Comparison of ENCODE assay signal across 1 cellular context in the genomic region with DNA sequence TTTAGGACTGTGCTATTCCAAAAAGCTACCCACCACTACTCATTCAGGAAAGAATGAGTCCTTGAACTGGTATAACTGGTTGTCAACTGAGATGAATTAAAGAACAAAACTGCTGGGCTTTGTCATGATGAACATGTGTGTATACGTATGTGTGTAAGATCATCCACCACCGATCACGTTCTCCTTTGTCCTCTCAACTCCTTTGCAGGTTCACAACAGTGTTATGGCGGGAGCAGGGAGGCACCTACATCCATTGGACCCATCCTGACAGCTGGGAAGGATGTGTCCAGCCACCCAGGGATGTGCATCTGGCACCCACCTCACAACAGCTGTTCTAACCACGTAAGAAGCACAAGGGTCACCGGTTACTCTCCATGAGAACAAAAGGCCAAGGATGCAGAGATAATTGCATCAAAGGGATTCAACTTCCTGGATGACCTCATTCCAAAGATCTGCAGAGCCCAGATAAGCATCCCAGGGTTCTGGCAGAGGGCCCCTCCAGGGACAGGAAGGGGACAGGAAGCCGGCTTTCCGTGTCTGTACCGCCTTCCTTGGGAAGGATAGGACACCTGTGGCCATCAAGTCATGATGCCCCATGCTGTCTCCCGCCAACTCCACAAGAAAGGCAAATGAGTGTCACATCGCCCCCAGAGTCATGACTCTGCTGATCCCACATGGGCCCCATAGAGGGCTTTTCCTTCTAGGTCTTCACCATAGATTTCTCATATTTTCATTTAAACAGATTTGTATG.
TF ChIP-seq lines count a peak whose summit lies in the region.

No MANE protein-coding gene starts in this region.

TF ChIP-seq in K562, 482 proteins besides CTCF, POLR2A, EP300 and RAD21 (continued from another document and continues in another):
- peak; percentile 59; the same call in 1 of the 2 replicates for TF ChIP-seq LCOR (CRISPR knock-in tag; IDR thresholded peaks at IDR 0.05)
- peak; percentile 92 for TF ChIP-seq TEAD4 (IDR thresholded peaks at IDR 0.05; ENCODE audit: low read length)
- no peak for TF ChIP-seq TEAD4 (CRISPR knock-in tag; IDR thresholded peaks at IDR 0.05; ENCODE audit: borderline replicate concordance)
- TF ChIP-seq NEUROD1 (IDR thresholded peaks at IDR 0.05; ENCODE audit: borderline replicate concordance, low read depth, low read length, partially characterized antibody): peak; percentile 81
- peak; percentile 71 for TF ChIP-seq STAT5A (IDR thresholded peaks at IDR 0.05; ENCODE audit: borderline replicate concordance, low read length)
- peak; percentile 82; the same call in 1 of the 2 replicates for TF ChIP-seq MTA3 (IDR thresholded peaks at IDR 0.05; ENCODE audit: borderline replicate concordance)
- TF ChIP-seq MNT (conservative IDR thresholded peaks at IDR 0.05): peak; percentile 23 to 50; a peak in 1 of 4 replicates
- no peak for TF ChIP-seq PURB (CRISPR knock-in tag; IDR thresholded peaks at IDR 0.05; ENCODE audit: low read depth)
- peak; percentile 94 for TF ChIP-seq HDAC2 (IDR thresholded peaks at IDR 0.05)
- peak; percentile 45; the same call in 1 of the 2 replicates for TF ChIP-seq JUNB (CRISPR knock-in tag; conservative IDR thresholded peaks at IDR 0.05)
- peak; percentile 43 to 74; a peak in 3 of 4 replicates for TF ChIP-seq MAZ (CRISPR knock-in tag; conservative IDR thresholded peaks at IDR 0.05 in 1 of 2, IDR thresholded peaks at IDR 0.05 in 1 of 2)
- TF ChIP-seq CBX5 (IDR thresholded peaks at IDR 0.05; ENCODE audit: borderline replicate concordance, low read depth): no peak
- no peak for TF ChIP-seq XRCC4 (IDR thresholded peaks at IDR 0.05; ENCODE audit: extremely low read depth, insufficient read depth, insufficient read length)
- no peak for TF ChIP-seq NR4A1 (CRISPR knock-in tag; IDR thresholded peaks at IDR 0.05)
- peak; percentile 44; the same call in 1 of the 2 replicates for TF ChIP-seq NR4A1 (tag; IDR thresholded peaks at IDR 0.05)
- TF ChIP-seq ZNF655 (CRISPR knock-in tag; IDR thresholded peaks at IDR 0.05): no peak
- TF ChIP-seq SMARCE1 (IDR thresholded peaks at IDR 0.05): peak; percentile 95
- 0 out of 2 replicates have a peak, but pooled peaks have one; percentile 29 for TF ChIP-seq NFE2 (IDR thresholded peaks at IDR 0.05; ENCODE audit: low read depth)
- peak; percentile 86 for TF ChIP-seq KLF16 (IDR thresholded peaks at IDR 0.05)
- TF ChIP-seq KLF13 (tag; IDR thresholded peaks at IDR 0.05; ENCODE audit: borderline replicate concordance, low read depth): no peak
- TF ChIP-seq CHCHD3 (CRISPR knock-in tag; IDR thresholded peaks at IDR 0.05): no peak
- TF ChIP-seq ESRRA (IDR thresholded peaks at IDR 0.05; ENCODE audit: borderline replicate concordance, low read depth): peak; percentile 68
- 0 out of 2 replicates have a peak, but pooled peaks have one; percentile 46 for TF ChIP-seq GATAD2B (IDR thresholded peaks at IDR 0.05; ENCODE audit: borderline replicate concordance)
- no peak for TF ChIP-seq NELFE (IDR thresholded peaks at IDR 0.05; ENCODE audit: insufficient read depth, insufficient read length)
- TF ChIP-seq ELK1 (CRISPR knock-in tag; IDR thresholded peaks at IDR 0.05): no peak
- peak; percentile 91 for TF ChIP-seq DPF2 (IDR thresholded peaks at IDR 0.05)
- TF ChIP-seq ZNF699 (CRISPR knock-in tag; IDR thresholded peaks at IDR 0.05; ENCODE audit: insufficient replicate concordance): no peak
- TF ChIP-seq BDP1 (IDR thresholded peaks at IDR 0.05; ENCODE audit: insufficient read depth, insufficient read length): no peak
- TF ChIP-seq SRSF1 (IDR thresholded peaks at IDR 0.05; ENCODE audit: low read depth, low read length): no peak
- TF ChIP-seq ZNF584 (CRISPR knock-in tag; IDR thresholded peaks at IDR 0.05; ENCODE audit: low read depth): peak; percentile 93
- peak in 1 of 2 experiments; percentile 86; a peak in 2 of 4 replicates for TF ChIP-seq ZMIZ1 (IDR thresholded peaks at IDR 0.05; ENCODE audit: low read depth in 2 of 2, low read length in 2 of 2)
- no peak for TF ChIP-seq TSC22D4 (tag; IDR thresholded peaks at IDR 0.05)
- no peak for TF ChIP-seq NCOA4 (IDR thresholded peaks at IDR 0.05; ENCODE audit: partially characterized antibody)
- TF ChIP-seq, protein P1, sequence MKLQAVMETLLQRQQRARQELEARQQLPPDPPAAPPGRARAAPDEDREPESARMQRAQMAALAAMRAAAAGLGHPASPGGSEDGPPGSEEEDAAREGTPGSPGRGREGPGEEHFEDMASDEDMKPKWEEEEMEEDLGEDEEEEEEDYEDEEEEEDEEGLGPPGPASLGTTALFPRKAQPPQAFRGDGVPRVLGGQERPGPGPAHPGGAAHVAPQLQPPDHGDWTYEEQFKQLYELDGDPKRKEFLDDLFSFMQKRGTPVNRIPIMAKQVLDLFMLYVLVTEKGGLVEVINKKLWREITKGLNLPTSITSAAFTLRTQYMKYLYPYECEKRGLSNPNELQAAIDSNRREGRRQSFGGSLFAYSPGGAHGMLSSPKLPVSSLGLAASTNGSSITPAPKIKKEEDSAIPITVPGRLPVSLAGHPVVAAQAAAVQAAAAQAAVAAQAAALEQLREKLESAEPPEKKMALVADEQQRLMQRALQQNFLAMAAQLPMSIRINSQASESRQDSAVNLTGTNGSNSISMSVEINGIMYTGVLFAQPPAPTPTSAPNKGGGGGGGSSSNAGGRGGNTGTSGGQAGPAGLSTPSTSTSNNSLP (IDR thresholded peaks at IDR 0.05; ENCODE audit: borderline replicate concordance, low read depth, low read length): no peak
- no peak for TF ChIP-seq MCM7 (IDR thresholded peaks at IDR 0.05)
- no peak for TF ChIP-seq NR3C1 (CRISPR knock-in tag; IDR thresholded peaks at IDR 0.05)
- TF ChIP-seq DDX20 (tag; IDR thresholded peaks at IDR 0.05; ENCODE audit: low read depth): no peak
- TF ChIP-seq HDAC3 (IDR thresholded peaks at IDR 0.05; ENCODE audit: borderline replicate concordance, partially characterized antibody): peak; percentile 50
- peak; percentile 77 for TF ChIP-seq TAF9B (IDR thresholded peaks at IDR 0.05; ENCODE audit: partially characterized antibody)
- TF ChIP-seq, protein P2, sequence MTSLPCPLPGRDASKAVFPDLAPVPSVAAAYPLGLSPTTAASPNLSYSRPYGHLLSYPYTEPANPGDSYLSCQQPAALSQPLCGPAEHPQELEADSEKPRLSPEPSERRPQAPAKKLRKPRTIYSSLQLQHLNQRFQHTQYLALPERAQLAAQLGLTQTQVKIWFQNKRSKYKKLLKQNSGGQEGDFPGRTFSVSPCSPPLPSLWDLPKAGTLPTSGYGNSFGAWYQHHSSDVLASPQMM (CRISPR knock-in tag; IDR thresholded peaks at IDR 0.05): no peak
- no peak for TF ChIP-seq MTF1 (CRISPR knock-in tag; IDR thresholded peaks at IDR 0.05; ENCODE audit: borderline replicate concordance)
- no peak for TF ChIP-seq SIX5 (IDR thresholded peaks at IDR 0.05; ENCODE audit: borderline replicate concordance in 1 of 2, insufficient read depth in 1 of 2, low read depth in 1 of 2, low read length in 2 of 2)
- no peak; the same call in 1 of the 2 replicates for TF ChIP-seq NBN (IDR thresholded peaks at IDR 0.05; ENCODE audit: low read depth)
- TF ChIP-seq PHF8 (IDR thresholded peaks at IDR 0.05; ENCODE audit: borderline replicate concordance, low read length): no peak
- TF ChIP-seq, protein P3, sequence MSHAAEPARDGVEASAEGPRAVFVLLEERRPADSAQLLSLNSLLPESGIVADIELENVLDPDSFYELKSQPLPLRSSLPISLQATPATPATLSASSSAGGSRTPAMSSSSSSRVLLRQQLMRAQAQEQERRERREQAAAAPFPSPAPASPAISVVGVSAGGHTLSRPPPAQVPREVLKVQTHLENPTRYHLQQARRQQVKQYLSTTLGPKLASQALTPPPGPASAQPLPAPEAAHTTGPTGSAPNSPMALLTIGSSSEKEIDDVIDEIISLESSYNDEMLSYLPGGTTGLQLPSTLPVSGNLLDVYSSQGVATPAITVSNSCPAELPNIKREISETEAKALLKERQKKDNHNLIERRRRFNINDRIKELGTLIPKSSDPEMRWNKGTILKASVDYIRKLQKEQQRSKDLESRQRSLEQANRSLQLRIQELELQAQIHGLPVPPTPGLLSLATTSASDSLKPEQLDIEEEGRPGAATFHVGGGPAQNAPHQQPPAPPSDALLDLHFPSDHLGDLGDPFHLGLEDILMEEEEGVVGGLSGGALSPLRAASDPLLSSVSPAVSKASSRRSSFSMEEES (CRISPR knock-in tag; IDR thresholded peaks at IDR 0.05): no peak
- TF ChIP-seq STAT6 (CRISPR knock-in tag; IDR thresholded peaks at IDR 0.05): no peak
- no peak for TF ChIP-seq ZNF707 (CRISPR knock-in tag; conservative IDR thresholded peaks at IDR 0.05)
- no peak for TF ChIP-seq NR2F6 (CRISPR knock-in tag; IDR thresholded peaks at IDR 0.05)
- TF ChIP-seq ZNF79 (CRISPR knock-in tag; IDR thresholded peaks at IDR 0.05; ENCODE audit: low read depth): no peak
- peak; percentile 79; the same call in 1 of the 2 replicates for TF ChIP-seq ELF4 (CRISPR knock-in tag; IDR thresholded peaks at IDR 0.05)
